In the genomic region with DNA sequence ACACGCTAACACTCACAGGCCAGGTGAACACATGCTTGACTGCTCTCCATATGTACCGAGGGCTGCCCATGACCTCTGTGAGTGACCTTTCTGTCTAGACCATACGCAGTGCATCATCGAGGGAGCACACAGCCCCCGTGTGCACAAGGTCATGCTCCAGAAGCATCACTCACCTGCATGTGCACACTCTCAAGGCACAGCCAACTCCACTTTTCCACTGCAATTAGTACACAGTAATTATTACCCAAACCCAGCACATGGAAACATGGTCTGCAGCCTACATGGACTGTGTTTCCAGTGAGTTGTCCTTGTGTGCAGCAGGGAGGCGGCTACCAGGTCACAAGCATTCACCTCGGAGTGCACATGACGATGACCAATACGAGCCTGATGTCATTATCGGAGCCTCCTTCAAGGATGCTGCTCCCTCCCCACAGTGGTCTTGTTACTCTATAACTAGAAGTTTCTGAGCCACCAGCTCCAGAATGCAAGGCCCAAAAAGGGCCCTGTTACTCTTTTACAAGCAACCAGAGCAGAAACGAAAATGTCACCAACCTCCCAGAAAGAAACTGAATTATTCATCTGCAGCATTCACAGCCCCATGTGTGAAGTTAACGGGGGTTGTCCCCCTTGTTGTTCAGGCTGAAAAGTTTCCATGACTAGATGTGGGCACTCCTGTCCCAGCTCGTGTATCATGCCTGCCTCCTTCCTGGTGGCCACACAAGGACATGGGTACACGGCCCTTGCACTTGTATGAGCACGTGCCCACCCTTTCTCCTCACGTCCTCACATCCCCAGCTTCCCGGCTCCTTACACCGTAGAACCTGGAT, we compare ENCODE assay signal across 1 cellular context.
TF ChIP-seq lines count a peak whose summit lies in the region.

No MANE protein-coding gene starts in this region.

TF ChIP-seq in GM23338, 12 proteins besides CTCF, POLR2A, EP300 and RAD21 (continued from another document):
- TF ChIP-seq ZNF462 (CRISPR knock-in tag; IDR thresholded peaks at IDR 0.05) = no peak
- no peak for TF ChIP-seq STAT1 (IDR thresholded peaks at IDR 0.05; ENCODE audit: unreplicated experiment)
- TF ChIP-seq REST (IDR thresholded peaks at IDR 0.05; ENCODE audit: unreplicated experiment) = no peak
